Comparison of ENCODE assay signal across 15 cellular contexts in genomic region chr6:1422290-1422689, GRCh38. TPM values are rescaled to one million over a fixed set of nuclear protein-coding genes. Genes with fewer than 3 reads are reported as not detected.
DNase-seq lines count a peak whose midpoint lies in the region; TF ChIP-seq lines count a peak whose summit lies in the region.
"Had no signal": no experiment of that assay in that cellular context is flagged by ENCODE, and none has a peak within 500 bp of the region (broad histone marks: within the 10 kb centered on the region; RNA-seq: fewer than 3 reads in every experiment).

No MANE protein-coding gene starts in this region.

- no peaks in the 10 kb centered on the region for H3K36me3 ChIP-seq in breast epithelium
- H3K36me3 ChIP-seq: HAP-1 had no signal

- H3K27ac ChIP-seq in breast epithelium, result no peak overlapping the region
- H3K27ac ChIP-seq in coronary artery, result no peak overlapping the region

- H3K4me3 ChIP-seq in breast epithelium, result no peak overlapping the region
- H3K4me3 ChIP-seq in coronary artery, result no peak overlapping the region
- H3K4me3 ChIP-seq: HAP-1 had no signal

- H3K27me3 ChIP-seq in breast epithelium, result peaks cover 0 to 13% of the 10 kb centered on the region in 2 donors

- no peak for TF ChIP-seq POLR2A in breast epithelium (IDR thresholded peaks at IDR 0.05)

- intact Hi-C loops in breast epithelium (cut with DNase I; ENCODE audit: low total_unique reads), result no loop called here

- in situ Hi-C loops in T47D (cut with HindIII; ENCODE audit: low pct_unique_long_range_greater_than_20kb, low sequenced_read_pairs), result no loop called here

- no peaks in the 10 kb centered on the region for H3K4me1 ChIP-seq in breast epithelium
- H3K4me1 ChIP-seq: HAP-1 had no signal

- TF ChIP-seq CTCF in breast epithelium (IDR thresholded peaks at IDR 0.05) (no peak), coronary artery (IDR thresholded peaks at IDR 0.05) (no peak)

- peak; percentile 27 to 54 for DNase-seq in T47D (ENCODE audit: low read depth in 1 of 2, low spot score in 1 of 2)
- DNase-seq in breast epithelium (ENCODE audit: low spot score in 2 of 2), result no peak
- DNase-seq in H4 (ENCODE audit: low spot score), result peak; percentile 30
- DNase-seq in coronary artery (ENCODE audit: low spot score), result peak; percentile 7
- no peak for DNase-seq in mesenteric fat pad (ENCODE audit: low spot score)
- no peak for DNase-seq in stimulated activated CD4-positive, alpha-beta T cell treated with anti-CD3 and anti-CD28 coated beads, Interleukin-2, amount 100 ng/mL, for 48 hours
- no peak for DNase-seq in NCI-H1105 treated with DMSO at 0.1 percent for 48 hours (lab: John Stamatoyannopoulos, UW)
- DNase-seq: ACHN; C1 segment of cervical spinal cord; CD4-positive, alpha-beta T cell; DMS79; GOT3 had no signal

- H3K9me3 ChIP-seq in breast epithelium, result peaks cover 0 to 5% of the 10 kb centered on the region in 2 donors
- H3K9me3 ChIP-seq: HAP-1 had no signal

RNA-seq across cellular contexts. Expression of gene FOXF2, which starts 32.9 kb away (rescaled TPM):
- total RNA-seq in breast epithelium, result 1 to 10 TPM in 2 of 3 donors, under 1 TPM in 1; 0.73 to 4.9 (median 1.6) TPM
- 18.3 and 21.5 TPM in 2 replicates for total RNA-seq in H4 (2014; rRNA removed; shearing (Covaris generic))
- 2.7 TPM for total RNA-seq in mesenteric fat pad
- total RNA-seq: A172; CD4-positive, alpha-beta T cell; HepG2 had no signal

Comparison
In these comparisons a context has a peak if more than half of its experiments do, and no peak if none do; other contexts are left out.
1. DNase-seq: peak in T47D (2 of 2), H4 (single experiment) and coronary artery (single experiment); none in breast epithelium (0 of 2), mesenteric fat pad (single experiment), stimulated activated CD4-positive, alpha-beta T cell treated with anti-CD3 and anti-CD28 coated beads, Interleukin-2, amount 100 ng/mL, for 48 hours (0 of 2) and NCI-H1105 treated with DMSO at 0.1 percent for 48 hours (single experiment).